ENCODE assay signal across 21 cellular contexts in the genomic region with DNA sequence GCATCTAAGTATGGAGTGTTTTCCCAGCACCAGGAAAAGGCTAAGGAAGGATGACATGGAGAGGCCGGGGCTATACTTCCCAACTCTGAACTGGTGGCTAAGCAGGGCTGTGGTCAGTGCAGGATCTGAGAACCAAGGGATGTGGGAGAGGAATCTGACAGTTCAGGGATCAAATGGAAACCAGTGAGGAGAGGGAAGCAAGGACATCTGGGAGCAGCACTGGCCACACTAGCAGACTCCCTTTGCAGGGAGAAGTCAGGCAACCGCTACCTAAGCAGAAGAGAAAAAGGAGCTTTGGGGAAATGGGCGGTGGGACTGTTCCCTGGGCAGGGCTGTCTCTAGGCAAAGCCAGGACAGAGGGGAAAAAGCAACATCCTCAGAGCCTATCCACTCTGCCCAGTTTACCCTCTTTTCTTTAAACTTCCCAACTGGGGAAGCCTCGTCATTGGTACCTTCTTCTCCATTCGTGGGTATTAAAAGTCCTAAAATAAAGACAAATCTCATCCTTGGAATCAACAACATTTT.
"Had no signal": no experiment of that assay in that cellular context is flagged by ENCODE, and none has a peak within 500 bp of the region (broad histone marks: within the 10 kb centered on the region; RNA-seq: fewer than 3 reads in every experiment).

No MANE protein-coding gene starts in this region.

- DNase-seq: dermis blood vessel endothelial cell; dorsolateral prefrontal cortex; effector CD4-positive, alpha-beta T cell; effector memory CD4-positive, alpha-beta T cell; foreskin keratinocyte; heart left ventricle; hypothalamus; immature natural killer cell; islet precursor cell; kidney; kidney glomerular epithelial cell; left lung; left ventricle myocardium superior; lower lobe of right lung; mesendoderm; mucosa of descending colon had no signal

- H3K27me3 ChIP-seq: esophagus muscularis mucosa, gastroesophageal sphincter, heart left ventricle, hepatocyte, left lung had no signal

- H3K27ac Mint-ChIP-seq: immature natural killer cell, memory B cell had no signal

- H3K4me2 ChIP-seq: hepatocyte had no signal

- H3K9me3 ChIP-seq: esophagus muscularis mucosa, gastroesophageal sphincter, heart left ventricle, left lung, lower lobe of right lung, mucosa of descending colon had no signal

- H3K4me3 Mint-ChIP-seq: immature natural killer cell, memory B cell had no signal

- H3K4me1 Mint-ChIP-seq: immature natural killer cell, memory B cell had no signal

- H3K4me1 ChIP-seq: esophagus muscularis mucosa, foreskin keratinocyte, gastroesophageal sphincter, heart left ventricle, left lung, lower lobe of right lung had no signal

- H2AFZ ChIP-seq: hepatocyte had no signal

- H3K27me3 Mint-ChIP-seq: memory B cell had no signal

- H3K36me3 ChIP-seq: esophagus muscularis mucosa, gastroesophageal sphincter, heart left ventricle, left lung, lower lobe of right lung had no signal

- H3K79me2 ChIP-seq: hepatocyte had no signal

- H3K36me3 Mint-ChIP-seq: immature natural killer cell, memory B cell had no signal

- H3K27ac ChIP-seq: coronary artery, dorsolateral prefrontal cortex, esophagus muscularis mucosa, foreskin keratinocyte, gastroesophageal sphincter, heart left ventricle, hepatocyte, left lung, lower lobe of right lung had no signal

- H3K4me3 ChIP-seq: coronary artery, dorsolateral prefrontal cortex, esophagus muscularis mucosa, gastroesophageal sphincter, heart left ventricle, hepatocyte, left lung, lower lobe of right lung, mucosa of descending colon had no signal

- ATAC-seq: foreskin keratinocyte, gastroesophageal sphincter, heart left ventricle, left lung, left ventricle myocardium superior, lower lobe of right lung, mucosa of descending colon had no signal
